ENCODE assay signal across 8 cellular contexts in genomic region chr6:26577720-26578072, GRCh38. TPM values are rescaled to one million over a fixed set of nuclear protein-coding genes. Genes with fewer than 3 reads are reported as not detected.
DNase-seq lines count a peak whose midpoint lies in the region; ATAC-seq and TF ChIP-seq lines count a peak whose summit lies in the region.

No MANE protein-coding gene starts in this region.

- H4K20me1 ChIP-seq in OCI-LY3 (ENCODE audit: insufficient read depth, low read length) (no peaks in the 10 kb centered on the region), neural cell (ENCODE audit: insufficient read depth) (no peaks in the 10 kb centered on the region)

- no peak for TF ChIP-seq RAD21 in neural cell (conservative IDR thresholded peaks at IDR 0.05)

- DNase-seq in CD8-positive, alpha-beta memory T cell: no peak
- no peak for DNase-seq in effector memory CD4-positive, alpha-beta T cell
- DNase-seq in NCI-H446 treated with DMSO at 0.1 percent for 48 hours (lab: John Stamatoyannopoulos, UW) (no peak), NCI-H2107 treated with DMSO at 0.1 percent for 48 hours (lab: John Stamatoyannopoulos, UW; ENCODE audit: unreplicated experiment) (no peak), GM10248 (ENCODE audit: extremely low spot score) (no peak)

- H3K4me2 ChIP-seq in OCI-LY3 (ENCODE audit: low read length) (peak overlapping the region; percentile 88), neural cell (ENCODE audit: low read length) (no peak overlapping the region)

- no peaks in the 10 kb centered on the region for H3K27me3 ChIP-seq in CD8-positive, alpha-beta memory T cell (ENCODE audit: insufficient read depth, low read length, poor library complexity, severe bottlenecking)
- H3K27me3 ChIP-seq in OCI-LY3 (ENCODE audit: low read depth, low read length) (no peaks in the 10 kb centered on the region), neural cell (ENCODE audit: insufficient read depth, low read depth, low read length) (peaks cover 53% of the 10 kb centered on the region)
- no peaks in the 10 kb centered on the region for H3K27me3 ChIP-seq in effector memory CD4-positive, alpha-beta T cell (replicated peaks; ENCODE audit: control insufficient read depth, insufficient read depth, low read length, poor library complexity, severe bottlenecking)

- H3K36me3 ChIP-seq in CD8-positive, alpha-beta memory T cell (ENCODE audit: insufficient read depth, low read length): no peaks in the 10 kb centered on the region
- H3K36me3 ChIP-seq in OCI-LY3 (replicated peaks; ENCODE audit: low read depth, low read length) (no peaks in the 10 kb centered on the region), neural cell (ENCODE audit: insufficient read depth, low read length) (no peaks in the 10 kb centered on the region)
- H3K36me3 ChIP-seq in effector memory CD4-positive, alpha-beta T cell (ENCODE audit: control insufficient read depth, insufficient read depth, low read length): no peaks in the 10 kb centered on the region

- H3K27me3 Mint-ChIP-seq in CD8-positive, alpha-beta memory T cell: peaks cover 0 to 10% of the 10 kb centered on the region in 2 donors

- H3K9me3 Mint-ChIP-seq in CD8-positive, alpha-beta memory T cell: peaks cover 0 to 16% (median 11%) of the 10 kb centered on the region in 5 donors

- peaks cover 14 to 25% (median 15%) of the 10 kb centered on the region in 3 donors for H3K4me1 Mint-ChIP-seq in CD8-positive, alpha-beta memory T cell

- TF ChIP-seq CTCF in OCI-LY3 (IDR thresholded peaks at IDR 0.05; ENCODE audit: low read depth, low read length): no peak
- TF ChIP-seq CTCF in neural cell (IDR thresholded peaks at IDR 0.05; ENCODE audit: poor library complexity, severe bottlenecking): no peak
- no peak for TF ChIP-seq CTCF in GM10248 (IDR thresholded peaks at IDR 0.05; ENCODE audit: control extremely low read depth, extremely low read depth, low read depth, missing control alignments)

- peak overlapping the region in 7 of 8 donors; percentile 51 to 93 (median 79) for H3K27ac Mint-ChIP-seq in CD8-positive, alpha-beta memory T cell

- ATAC-seq in GM21717 (IDR thresholded peaks at IDR 0.05; ENCODE audit: unreplicated experiment): no peak

- peaks cover 4% of the 10 kb centered on the region for H3K9me3 ChIP-seq in CD8-positive, alpha-beta memory T cell (ENCODE audit: low read length)
- H3K9me3 ChIP-seq in OCI-LY3 (ENCODE audit: insufficient read depth, low read length) (no peaks in the 10 kb centered on the region), neural cell (ENCODE audit: low read length) (peaks cover 10% of the 10 kb centered on the region)
- H3K9me3 ChIP-seq in effector memory CD4-positive, alpha-beta T cell (ENCODE audit: control insufficient read depth, low read length): no peaks in the 10 kb centered on the region

- CTCF ChIA-PET in CD8-positive, alpha-beta memory T cell (lab: Charles Lee): interaction anchor here (1.4 to 10.4 kb wide), 3 partner anchors 9 to 40 kb away, joined by 3 to 81 read pairs (median 6); partner anchors contain the start of gene HMGN4
- CTCF ChIA-PET in GM10248 (lab: Yijun Ruan, JAX): interaction anchor here (1.2 to 20.8 kb wide), 4 partner anchors 9 to 16 kb away, joined by 4 to 280 read pairs (median 6); partner anchors contain the start of gene ABT1

- H3K4me3 Mint-ChIP-seq in CD8-positive, alpha-beta memory T cell: peak overlapping the region; percentile 81 to 93 (median 88)

- no peaks in the 10 kb centered on the region for H3K9me2 ChIP-seq in neural cell (ENCODE audit: insufficient read depth, low read length)

- no peak for TF ChIP-seq EP300 in neural cell (conservative IDR thresholded peaks at IDR 0.05; ENCODE audit: poor library complexity, severe bottlenecking)

- POLR2A ChIA-PET in CD8-positive, alpha-beta memory T cell (lab: Charles Lee): interaction anchor here (0.9 to 1.2 kb wide), 2 partner anchors 9 to 40 kb away, joined by 3 to 5 read pairs; partner anchors contain the start of gene HMGN4
- POLR2A ChIA-PET in GM10248 (lab: Yijun Ruan, JAX): no interaction called here

- no peaks in the 10 kb centered on the region for H3K79me2 ChIP-seq in OCI-LY3 (ENCODE audit: low read length)
- no peaks in the 10 kb centered on the region for H3K79me2 ChIP-seq in neural cell (replicated peaks; ENCODE audit: insufficient read depth, low read length)

- peaks cover 8% of the 10 kb centered on the region for H3K4me1 ChIP-seq in CD8-positive, alpha-beta memory T cell (ENCODE audit: insufficient read depth, low read length)
- H3K4me1 ChIP-seq in OCI-LY3 (ENCODE audit: low read length): peaks cover 20% of the 10 kb centered on the region
- no peaks in the 10 kb centered on the region for H3K4me1 ChIP-seq in effector memory CD4-positive, alpha-beta T cell (ENCODE audit: control insufficient read depth, insufficient read depth, low read length, poor library complexity, severe bottlenecking)

- H2AFZ ChIP-seq in OCI-LY3 (ENCODE audit: low read depth, low read length): 0 out of 2 replicates have a peak overlapping the region, but pooled peaks have one; percentile 27
- H2AFZ ChIP-seq in neural cell (ENCODE audit: low read depth, low read length): no peak overlapping the region

- H3K27ac ChIP-seq in CD8-positive, alpha-beta memory T cell (ENCODE audit: low read depth, low read length): no peak overlapping the region
- no peak overlapping the region for H3K27ac ChIP-seq in OCI-LY3 (ENCODE audit: low read length)
- no peak overlapping the region for H3K27ac ChIP-seq in effector memory CD4-positive, alpha-beta T cell (ENCODE audit: insufficient read depth, low read length, poor library complexity, severe bottlenecking)
- no peak overlapping the region for H3K27ac ChIP-seq in neural cell (ENCODE audit: low read length)

- H3K9ac ChIP-seq in OCI-LY3 (ENCODE audit: low read length) (no peak overlapping the region), neural cell (ENCODE audit: low read length) (no peak overlapping the region)

- peaks cover 0 to 5% (median 0%) of the 10 kb centered on the region in 3 donors for H3K36me3 Mint-ChIP-seq in CD8-positive, alpha-beta memory T cell

- no peaks in the 10 kb centered on the region for H3F3A ChIP-seq in neural cell (ENCODE audit: insufficient read depth, low read length, poor library complexity, severe bottlenecking)

- H3K4me3 ChIP-seq in CD8-positive, alpha-beta memory T cell (ENCODE audit: low read length): peak overlapping the region; percentile 47
- H3K4me3 ChIP-seq in OCI-LY3 (ENCODE audit: low read length) (peak overlapping the region; percentile 92), neural cell (ENCODE audit: low read length) (peak overlapping the region; percentile 48)
- peak overlapping the region; percentile 38 for H3K4me3 ChIP-seq in effector memory CD4-positive, alpha-beta T cell (ENCODE audit: insufficient read depth, low read depth, low read length, poor library complexity, severe bottlenecking)

TF ChIP-seq in neural cell, 6 proteins besides CTCF, POLR2A, EP300 and RAD21:
- no peak for TF ChIP-seq REST (IDR thresholded peaks at IDR 0.05; ENCODE audit: borderline replicate concordance)
- no peak for TF ChIP-seq POLR2AphosphoS5 (IDR thresholded peaks at IDR 0.05)
- TF ChIP-seq MXI1 (conservative IDR thresholded peaks at IDR 0.05; ENCODE audit: poor library complexity, severe bottlenecking): no peak

RNA-seq across cellular contexts. Expression of gene ABT1, which starts 19.1 kb away (rescaled TPM):
- 10 to 100 TPM; 34.5 to 36.1 TPM for total RNA-seq in CD8-positive, alpha-beta memory T cell
- 39.7 TPM for polyA plus RNA-seq in CD8-positive, alpha-beta memory T cell
- 22.4 and 26.1 TPM in 2 replicates for polyA plus RNA-seq in neural cell
- 16.4 and 21.2 TPM in 2 replicates for polyA minus RNA-seq in neural cell

RNA-seq across cellular contexts. Expression of gene HMGN4, which starts 39.5 kb away (rescaled TPM):
- 10 to 100 TPM; 90.0 to 91.4 TPM for total RNA-seq in CD8-positive, alpha-beta memory T cell
- 166 TPM for polyA plus RNA-seq in CD8-positive, alpha-beta memory T cell
- 125 and 138 TPM in 2 replicates for polyA plus RNA-seq in neural cell
- 92.0 and 99.3 TPM in 2 replicates for polyA minus RNA-seq in neural cell

Comparison
In these comparisons a context has a peak if more than half of its experiments do, and no peak if none do; other contexts are left out.
1. H3K4me3 ChIP-seq: peak in every context shown above with its lines; median percentile 92 in OCI-LY3; 48 in neural cell; 47 in CD8-positive, alpha-beta memory T cell; 38 in effector memory CD4-positive, alpha-beta T cell.